Comparison of ENCODE assay signal across 1 cellular context in genomic region chrX:155577682-155578081, GRCh38.
TF ChIP-seq lines count a peak whose summit lies in the region.

No MANE protein-coding gene starts in this region.

TF ChIP-seq in GM23338, 12 proteins besides CTCF, POLR2A, EP300 and RAD21 (continued from another document):
- TF ChIP-seq ZNF462 (CRISPR knock-in tag; IDR thresholded peaks at IDR 0.05) (no peak), ETS1 (IDR thresholded peaks at IDR 0.05) (no peak), NANOG (IDR thresholded peaks at IDR 0.05; ENCODE audit: borderline replicate concordance) (no peak), STAT1 (IDR thresholded peaks at IDR 0.05; ENCODE audit: unreplicated experiment) (no peak), POLR2AphosphoS5 (IDR thresholded peaks at IDR 0.05; ENCODE audit: low read depth) (no peak), ZNF114 (CRISPR knock-in tag; IDR thresholded peaks at IDR 0.05) (no peak), EZH2 (IDR thresholded peaks at IDR 0.05; ENCODE audit: low read depth, unreplicated experiment) (no peak), EZH2phosphoT487 (IDR thresholded peaks at IDR 0.05; ENCODE audit: unreplicated experiment) (no peak), REST (IDR thresholded peaks at IDR 0.05; ENCODE audit: unreplicated experiment) (no peak)
TF ChIP-seq in GM23338: peak in this region for 0.
